1 cellular context compared by ENCODE assay signal in genomic region chr12:49127971-49128370, GRCh38.
TF ChIP-seq lines count a peak whose summit lies in the region.

No MANE protein-coding gene starts in this region.

TF ChIP-seq in K562, 482 proteins besides CTCF, POLR2A, EP300 and RAD21:
- TF ChIP-seq RBFOX2 (IDR thresholded peaks at IDR 0.05; ENCODE audit: low read depth, low read length) = peak; percentile 41; the same call in 1 of the 2 replicates
- TF ChIP-seq THRAP3 (IDR thresholded peaks at IDR 0.05; ENCODE audit: borderline replicate concordance) = 0 out of 2 replicates have a peak, but pooled peaks have one; percentile 67
- TF ChIP-seq BCLAF1 (IDR thresholded peaks at IDR 0.05; ENCODE audit: borderline replicate concordance in 1 of 2, control insufficient read depth in 1 of 2, low read depth in 2 of 2, low read length in 1 of 2) = 0 out of 4 replicates have a peak, but pooled peaks of 1 of the 2 experiments have one; percentile 29
- TF ChIP-seq SUPT5H (IDR thresholded peaks at IDR 0.05) = peak; percentile 60
- peak; percentile 34 for TF ChIP-seq POLR2B (IDR thresholded peaks at IDR 0.05; ENCODE audit: low read depth, partially characterized antibody)
